17 cellular contexts compared by ENCODE assay signal in genomic region chr3:23283625-23284024, GRCh38.
DNase-seq lines count a peak whose midpoint lies in the region; ATAC-seq, FAIRE-seq and TF ChIP-seq lines count a peak whose summit lies in the region.
"Had no signal": no experiment of that assay in that cellular context is flagged by ENCODE, and none has a peak within 500 bp of the region (broad histone marks: within the 10 kb centered on the region; RNA-seq: fewer than 3 reads in every experiment).

No MANE protein-coding gene starts in this region.

- H3K4me2 ChIP-seq in Karpas-422 (ENCODE audit: low read depth, low read length, poor library complexity, severe bottlenecking) (no peak overlapping the region), H1 (ENCODE audit: insufficient read depth in 1 of 2, low read depth in 2 of 2, low read length in 2 of 2) (no peak overlapping the region), hepatocyte (no peak overlapping the region)

- peak; percentile 12 for DNase-seq in Karpas-422
- no peak for DNase-seq in H1 (ENCODE audit: low read depth in 1 of 2, low spot score in 2 of 2)
- no peak for DNase-seq in nephron progenitor cell
- no peak for DNase-seq in hepatocyte (ENCODE audit: low spot score)
- no peak for DNase-seq in DMS79 (lab: John Stamatoyannopoulos, UW)
- DNase-seq: C1 segment of cervical spinal cord; Calu3; CD4-positive, alpha-beta memory T cell; COR-L47; DMS53; DND-41; GM23248 had no signal

- H3K9me3 ChIP-seq in Karpas-422 (ENCODE audit: low read length) (no peaks in the 10 kb centered on the region), H1 (ENCODE audit: insufficient read depth in 2 of 2, low read depth in 1 of 2, low read length in 1 of 2) (no peaks in the 10 kb centered on the region), hepatocyte (ENCODE audit: low read depth) (peaks cover 10% of the 10 kb centered on the region)

- peak overlapping the region; percentile 74 for H3K27ac Mint-ChIP-seq in nephron progenitor cell
- H3K27ac Mint-ChIP-seq: CD4-positive, alpha-beta memory T cell had no signal

- no peak overlapping the region for H2BK5ac ChIP-seq in H1 (ENCODE audit: low read depth, low read length)

- no peak overlapping the region for H2BK20ac ChIP-seq in H1 (ENCODE audit: low read length)

- no peak overlapping the region for H3K56ac ChIP-seq in H1 (replicated peaks; ENCODE audit: insufficient read length, low read depth, low read length)

- H3K9ac ChIP-seq in Karpas-422 (ENCODE audit: low read length) (no peak overlapping the region), H1 (replicated peaks in 1 of 4; ENCODE audit: extremely low read depth in 1 of 4, low read depth in 3 of 4, low read length in 3 of 4) (no peak overlapping the region; a peak in 1 of 7 replicates)
- H3K9ac ChIP-seq: GM23248 had no signal

- H3K36me3 Mint-ChIP-seq in nephron progenitor cell (ENCODE audit: low read depth) = peaks cover 16% of the 10 kb centered on the region
- H3K36me3 Mint-ChIP-seq: CD4-positive, alpha-beta memory T cell had no signal

- H2BK120ac ChIP-seq in H1 (replicated peaks; ENCODE audit: low read depth, low read length) = no peak overlapping the region

- no peak for TF ChIP-seq RAD21 in H1 (IDR thresholded peaks at IDR 0.05 in 1 of 2, conservative IDR thresholded peaks at IDR 0.05 in 1 of 2; ENCODE audit: low read depth in 2 of 2, low read length in 2 of 2)

- H3K4me1 ChIP-seq in Karpas-422 (ENCODE audit: low read length) (no peaks in the 10 kb centered on the region), H1 (replicated peaks in 1 of 4; ENCODE audit: control insufficient read depth in 3 of 4, insufficient read depth in 4 of 4, low read length in 3 of 4) (peaks cover 0 to 4% (median 2%) of the 10 kb centered on the region in 4 experiments; a peak in 4 of 7 replicates), hepatocyte (ENCODE audit: insufficient read depth) (no peaks in the 10 kb centered on the region)

- H3K4ac ChIP-seq in H1 (replicated peaks; ENCODE audit: insufficient read length, low read depth, low read length) = no peak overlapping the region

- no peak overlapping the region for H4K8ac ChIP-seq in H1 (ENCODE audit: extremely low read depth, insufficient read depth, low read length)

- peaks cover 21% of the 10 kb centered on the region for H3K9me3 Mint-ChIP-seq in nephron progenitor cell

- H3K27me3 ChIP-seq in Karpas-422 (ENCODE audit: low read length) (no peaks in the 10 kb centered on the region), H1 (replicated peaks in 1 of 4; ENCODE audit: control insufficient read depth in 3 of 4, extremely low read depth in 1 of 4, insufficient read depth in 3 of 4, low read length in 3 of 4) (no peaks in the 10 kb centered on the region), hepatocyte (no peaks in the 10 kb centered on the region)

- H3K4me1 Mint-ChIP-seq in nephron progenitor cell = peaks cover 5% of the 10 kb centered on the region
- H3K4me1 Mint-ChIP-seq: CD4-positive, alpha-beta memory T cell had no signal

- no peak overlapping the region for H3K14ac ChIP-seq in H1 (ENCODE audit: insufficient read length)

- H2AFZ ChIP-seq in Karpas-422 (ENCODE audit: low read length) (no peak overlapping the region), H1 (ENCODE audit: low read length) (no peak overlapping the region), hepatocyte (no peak overlapping the region)
- H2AFZ ChIP-seq: GM23248 had no signal

- H3K23ac ChIP-seq in H1 (ENCODE audit: insufficient read length) = no peak overlapping the region

- H3K18ac ChIP-seq in H1 (ENCODE audit: extremely low read depth, low read length) = no peak overlapping the region

- FAIRE-seq in H1 (lab: Jason Lieb, UNC) = no peak
- FAIRE-seq: G401.6, GM12892, H54 had no signal

- TF ChIP-seq EP300 in H1 (IDR thresholded peaks at IDR 0.05; ENCODE audit: borderline replicate concordance in 1 of 2, low read depth in 2 of 2, low read length in 2 of 2) = no peak

- no peaks in the 10 kb centered on the region for H3K9me2 ChIP-seq in Karpas-422 (replicated peaks; ENCODE audit: insufficient read depth, low read length)
- peaks cover 5% of the 10 kb centered on the region for H3K9me2 ChIP-seq in hepatocyte (replicated peaks; ENCODE audit: insufficient read depth)

- H2AK5ac ChIP-seq in H1 (ENCODE audit: low read depth, low read length) = no peak overlapping the region

- H3K27ac ChIP-seq in Karpas-422 (ENCODE audit: low read length) = no peak overlapping the region
- H3K27ac ChIP-seq in H1 (ENCODE audit: low read depth, low read length) = no peak overlapping the region
- H3K27ac ChIP-seq in hepatocyte = no peak overlapping the region
- H3K27ac ChIP-seq: GM23248 had no signal

- H4K5ac ChIP-seq in H1 (ENCODE audit: insufficient read length, low read depth, low read length) = no peak overlapping the region

- H3K36me3 ChIP-seq in Karpas-422 (ENCODE audit: insufficient read depth, low read length) (no peaks in the 10 kb centered on the region), H1 (ENCODE audit: control insufficient read depth in 2 of 4, insufficient read depth in 4 of 4, low read length in 3 of 4) (no peaks in the 10 kb centered on the region), hepatocyte (replicated peaks; ENCODE audit: insufficient read depth, low read depth) (no peaks in the 10 kb centered on the region)

- H3K4me3 Mint-ChIP-seq in nephron progenitor cell = no peak overlapping the region
- H3K4me3 Mint-ChIP-seq: CD4-positive, alpha-beta memory T cell had no signal

- 76% methylated on average over 5 of the region's 5 CpGs; no CpG with 5 or more reads in 1 of the 2 experiments for WGBS in H1 (ENCODE audit: extremely low coverage in 1 of 2, insufficient coverage in 1 of 2, insufficient read length in 1 of 2, insufficient replicate concordance in 2 of 2, low coverage in 1 of 2, low lambda C conversion rate in 2 of 2, missing lambda C conversion rate in 1 of 2), 2 experiments
- WGBS in hepatocyte (ENCODE audit: low lambda C conversion rate, missing lambda C conversion rate) = 83% methylated on average over 5 of the region's 5 CpGs

- no peak overlapping the region; the same call in 1 of the 2 replicates for H2BK15ac ChIP-seq in H1 (ENCODE audit: low read length)

- no peak overlapping the region for H2BK12ac ChIP-seq in H1 (ENCODE audit: low read depth, low read length)

- TF ChIP-seq CTCF in H1 (IDR thresholded peaks at IDR 0.05; ENCODE audit: control extremely low read depth in 1 of 3, insufficient read depth in 1 of 3, low read depth in 1 of 3, low read length in 3 of 3) (no peak), nephron progenitor cell (IDR thresholded peaks at IDR 0.05) (no peak), hepatocyte (IDR thresholded peaks at IDR 0.05; ENCODE audit: poor library complexity) (no peak)

- TF ChIP-seq POLR2A in H1 (IDR thresholded peaks at IDR 0.05; ENCODE audit: control extremely low read depth in 1 of 2, low read depth in 2 of 2, low read length in 2 of 2) = no peak

- H3K4me3 ChIP-seq in Karpas-422 (ENCODE audit: low read length) (no peak overlapping the region), H1 (ENCODE audit: extremely low read depth in 1 of 4, insufficient read depth in 2 of 4, low read depth in 3 of 4, low read length in 4 of 4) (no peak overlapping the region), hepatocyte (no peak overlapping the region)
- H3K4me3 ChIP-seq: GM23248 had no signal

- CTCF ChIA-PET in H1 (lab: Charles Lee; ENCODE audit: partially characterized antibody) = no interaction called here

- no peak overlapping the region for H4K91ac ChIP-seq in H1 (replicated peaks; ENCODE audit: insufficient read length, low read length)

- no peaks in the 10 kb centered on the region for H3K79me2 ChIP-seq in Karpas-422 (ENCODE audit: low read length)
- peaks cover 0 to 33% of the 10 kb centered on the region in 2 experiments; a peak in 2 of 4 replicates for H3K79me2 ChIP-seq in H1 (ENCODE audit: control insufficient read depth in 1 of 2, insufficient read depth in 2 of 2, low read length in 2 of 2)
- H3K79me2 ChIP-seq in hepatocyte = peaks cover 44% of the 10 kb centered on the region

- ATAC-seq in HG03025 (IDR thresholded peaks at IDR 0.05; ENCODE audit: low FRiP score, unreplicated experiment) = no peak
- ATAC-seq: HCT116 had no signal

- no peaks in the 10 kb centered on the region for H3K23me2 ChIP-seq in H1 (ENCODE audit: low read depth, low read length)

- no peaks in the 10 kb centered on the region for H3K27me3 Mint-ChIP-seq in nephron progenitor cell (ENCODE audit: low read depth, poor library complexity)
- H3K27me3 Mint-ChIP-seq: CD4-positive, alpha-beta memory T cell had no signal

- 0 out of 2 replicates have a peak, but pooled peaks cover 3% of the 10 kb centered on the region for H3K79me1 ChIP-seq in H1 (ENCODE audit: low read depth, low read length)

- H4K20me1 ChIP-seq in Karpas-422 (ENCODE audit: insufficient read depth, low read depth, low read length) (no peaks in the 10 kb centered on the region), H1 (replicated peaks in 1 of 2; ENCODE audit: control insufficient read depth in 1 of 2, insufficient read depth in 2 of 2, low read length in 2 of 2) (no peaks in the 10 kb centered on the region), hepatocyte (ENCODE audit: insufficient read depth, poor library complexity, severe bottlenecking) (peaks cover 6% of the 10 kb centered on the region)

- POLR2A ChIA-PET in H1 (lab: Charles Lee; ENCODE audit: partially characterized antibody) = no interaction called here

TF ChIP-seq in H1, 55 proteins besides CTCF, POLR2A, EP300 and RAD21:
- TF ChIP-seq, protein P1, sequence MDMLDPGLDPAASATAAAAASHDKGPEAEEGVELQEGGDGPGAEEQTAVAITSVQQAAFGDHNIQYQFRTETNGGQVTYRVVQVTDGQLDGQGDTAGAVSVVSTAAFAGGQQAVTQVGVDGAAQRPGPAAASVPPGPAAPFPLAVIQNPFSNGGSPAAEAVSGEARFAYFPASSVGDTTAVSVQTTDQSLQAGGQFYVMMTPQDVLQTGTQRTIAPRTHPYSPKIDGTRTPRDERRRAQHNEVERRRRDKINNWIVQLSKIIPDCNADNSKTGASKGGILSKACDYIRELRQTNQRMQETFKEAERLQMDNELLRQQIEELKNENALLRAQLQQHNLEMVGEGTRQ (IDR thresholded peaks at IDR 0.05; ENCODE audit: low read length) = peak; percentile 40
- no peak for TF ChIP-seq CHD2 (IDR thresholded peaks at IDR 0.05; ENCODE audit: low read length)
